ENCODE assay signal across 1 cellular context in the genomic region with DNA sequence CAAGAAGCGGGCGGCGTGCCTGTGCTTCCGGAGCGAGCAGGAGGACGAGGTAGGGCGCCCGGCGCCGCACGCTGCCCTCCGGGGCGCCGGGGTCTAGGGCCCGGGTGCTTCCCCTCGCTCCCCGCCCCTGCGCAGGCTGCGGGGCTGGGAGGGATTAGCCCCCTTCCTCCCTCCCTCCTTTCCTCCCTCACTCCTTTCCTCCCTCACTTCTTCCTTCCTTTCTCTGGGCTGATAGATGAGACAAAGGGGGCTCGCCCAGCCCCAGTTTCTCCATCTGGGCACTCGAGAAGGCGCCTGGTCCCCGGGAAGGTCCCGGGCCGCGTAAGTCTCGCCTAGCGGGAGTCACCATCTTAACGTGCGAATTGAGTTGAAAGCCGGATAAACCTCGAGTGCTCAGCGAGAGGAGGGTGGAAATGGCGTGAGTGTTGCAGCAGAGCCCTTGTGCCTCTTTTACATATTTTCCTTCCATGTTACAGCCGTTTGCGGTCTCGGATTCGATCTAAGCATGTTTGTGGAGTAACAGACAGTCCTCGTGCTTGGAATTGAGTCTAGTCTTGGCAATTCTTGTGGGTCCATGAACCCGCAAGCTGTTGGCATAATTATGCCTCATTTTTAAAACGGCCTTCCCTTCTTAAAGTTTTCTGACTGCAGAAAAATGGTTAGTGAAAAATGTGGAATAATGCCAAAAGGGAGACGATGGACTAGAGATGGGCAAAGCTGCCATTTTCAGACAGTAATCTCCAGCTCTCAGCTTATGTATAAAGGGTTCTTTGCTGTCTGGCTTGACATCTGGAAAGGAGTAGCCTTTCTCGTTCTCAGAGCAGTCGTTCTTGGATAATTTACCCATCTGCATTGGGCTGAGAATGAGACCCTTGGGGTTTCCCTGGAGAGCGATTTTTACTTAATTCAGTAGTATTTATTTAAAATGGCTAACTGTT.
A peak's percentile ranks its signal among the peaks of the same experiment; 100 is the strongest.
TF ChIP-seq lines count a peak whose summit lies in the region.

No MANE protein-coding gene starts in this region.

TF ChIP-seq in GM12878, 131 proteins besides CTCF, POLR2A, EP300 and RAD21 (continued from another document and continues in another):
- TF ChIP-seq ATF2 (IDR thresholded peaks at IDR 0.05; ENCODE audit: low read length) (no peak), POU2F2 (IDR thresholded peaks at IDR 0.05; ENCODE audit: borderline replicate concordance, low read depth, low read length) (no peak), IRF3 (IDR thresholded peaks at IDR 0.05) (no peak), DPF2 (IDR thresholded peaks at IDR 0.05) (0 out of 2 replicates have a peak, but pooled peaks have one; percentile 81), BCL11A (IDR thresholded peaks at IDR 0.05; ENCODE audit: low read depth, low read length) (no peak), ZNF687 (IDR thresholded peaks at IDR 0.05) (no peak), ZNF384 (IDR thresholded peaks at IDR 0.05; ENCODE audit: borderline replicate concordance, low read depth, low read length) (no peak), BMI1 (IDR thresholded peaks at IDR 0.05; ENCODE audit: borderline replicate concordance) (no peak), ZNF274 (IDR thresholded peaks at IDR 0.05; ENCODE audit: insufficient read depth, insufficient read length) (no peak), GATAD2B (conservative IDR thresholded peaks at IDR 0.05; ENCODE audit: low read depth) (peak; percentile 83), HSF1 (IDR thresholded peaks at IDR 0.05; ENCODE audit: low read depth, low read length) (no peak), SIN3A (IDR thresholded peaks at IDR 0.05; ENCODE audit: low read depth, low read length) (peak; percentile 71; the same call in 1 of the 2 replicates), NKRF (conservative IDR thresholded peaks at IDR 0.05) (0 out of 2 replicates have a peak, but pooled peaks have one; percentile 26), IKZF2 (IDR thresholded peaks at IDR 0.05) (peak in 1 of 2 experiments; percentile 18; a peak in 1 of 4 replicates), IKZF1 (conservative IDR thresholded peaks at IDR 0.05) (peak; percentile 69), RUNX3 (IDR thresholded peaks at IDR 0.05; ENCODE audit: low read length) (0 out of 2 replicates have a peak, but pooled peaks have one; percentile 45), FOS (IDR thresholded peaks at IDR 0.05; ENCODE audit: borderline replicate concordance, extremely low read depth, insufficient read length) (no peak), PML (IDR thresholded peaks at IDR 0.05; ENCODE audit: low read length) (peak; percentile 58; the same call in 1 of the 2 replicates), SUPT20H (IDR thresholded peaks at IDR 0.05; ENCODE audit: borderline replicate concordance, control insufficient read depth, low read depth, low read length) (no peak), HDAC2 (IDR thresholded peaks at IDR 0.05) (no peak), NBN (IDR thresholded peaks at IDR 0.05) (peak; percentile 31; the same call in 1 of the 2 replicates), YY1 (IDR thresholded peaks at IDR 0.05; ENCODE audit: low read depth, low read length) (peak; percentile 73; the same call in 1 of the 2 replicates), PAX8 (IDR thresholded peaks at IDR 0.05) (no peak)
- TF ChIP-seq, protein P1, sequence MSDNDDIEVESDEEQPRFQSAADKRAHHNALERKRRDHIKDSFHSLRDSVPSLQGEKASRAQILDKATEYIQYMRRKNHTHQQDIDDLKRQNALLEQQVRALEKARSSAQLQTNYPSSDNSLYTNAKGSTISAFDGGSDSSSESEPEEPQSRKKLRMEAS (IDR thresholded peaks at IDR 0.05; ENCODE audit: low read depth, low read length) = no peak
- TF ChIP-seq, protein P2, sequence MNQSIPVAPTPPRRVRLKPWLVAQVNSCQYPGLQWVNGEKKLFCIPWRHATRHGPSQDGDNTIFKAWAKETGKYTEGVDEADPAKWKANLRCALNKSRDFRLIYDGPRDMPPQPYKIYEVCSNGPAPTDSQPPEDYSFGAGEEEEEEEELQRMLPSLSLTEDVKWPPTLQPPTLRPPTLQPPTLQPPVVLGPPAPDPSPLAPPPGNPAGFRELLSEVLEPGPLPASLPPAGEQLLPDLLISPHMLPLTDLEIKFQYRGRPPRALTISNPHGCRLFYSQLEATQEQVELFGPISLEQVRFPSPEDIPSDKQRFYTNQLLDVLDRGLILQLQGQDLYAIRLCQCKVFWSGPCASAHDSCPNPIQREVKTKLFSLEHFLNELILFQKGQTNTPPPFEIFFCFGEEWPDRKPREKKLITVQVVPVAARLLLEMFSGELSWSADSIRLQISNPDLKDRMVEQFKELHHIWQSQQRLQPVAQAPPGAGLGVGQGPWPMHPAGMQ (IDR thresholded peaks at IDR 0.05; ENCODE audit: borderline replicate concordance) = no peak
- TF ChIP-seq, protein P3, sequence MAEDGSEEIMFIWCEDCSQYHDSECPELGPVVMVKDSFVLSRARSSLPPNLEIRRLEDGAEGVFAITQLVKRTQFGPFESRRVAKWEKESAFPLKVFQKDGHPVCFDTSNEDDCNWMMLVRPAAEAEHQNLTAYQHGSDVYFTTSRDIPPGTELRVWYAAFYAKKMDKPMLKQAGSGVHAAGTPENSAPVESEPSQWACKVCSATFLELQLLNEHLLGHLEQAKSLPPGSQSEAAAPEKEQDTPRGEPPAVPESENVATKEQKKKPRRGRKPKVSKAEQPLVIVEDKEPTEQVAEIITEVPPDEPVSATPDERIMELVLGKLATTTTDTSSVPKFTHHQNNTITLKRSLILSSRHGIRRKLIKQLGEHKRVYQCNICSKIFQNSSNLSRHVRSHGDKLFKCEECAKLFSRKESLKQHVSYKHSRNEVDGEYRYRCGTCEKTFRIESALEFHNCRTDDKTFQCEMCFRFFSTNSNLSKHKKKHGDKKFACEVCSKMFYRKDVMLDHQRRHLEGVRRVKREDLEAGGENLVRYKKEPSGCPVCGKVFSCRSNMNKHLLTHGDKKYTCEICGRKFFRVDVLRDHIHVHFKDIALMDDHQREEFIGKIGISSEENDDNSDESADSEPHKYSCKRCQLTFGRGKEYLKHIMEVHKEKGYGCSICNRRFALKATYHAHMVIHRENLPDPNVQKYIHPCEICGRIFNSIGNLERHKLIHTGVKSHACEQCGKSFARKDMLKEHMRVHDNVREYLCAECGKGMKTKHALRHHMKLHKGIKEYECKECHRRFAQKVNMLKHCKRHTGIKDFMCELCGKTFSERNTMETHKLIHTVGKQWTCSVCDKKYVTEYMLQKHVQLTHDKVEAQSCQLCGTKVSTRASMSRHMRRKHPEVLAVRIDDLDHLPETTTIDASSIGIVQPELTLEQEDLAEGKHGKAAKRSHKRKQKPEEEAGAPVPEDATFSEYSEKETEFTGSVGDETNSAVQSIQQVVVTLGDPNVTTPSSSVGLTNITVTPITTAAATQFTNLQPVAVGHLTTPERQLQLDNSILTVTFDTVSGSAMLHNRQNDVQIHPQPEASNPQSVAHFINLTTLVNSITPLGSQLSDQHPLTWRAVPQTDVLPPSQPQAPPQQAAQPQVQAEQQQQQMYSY (CRISPR knock-in tag; IDR thresholded peaks at IDR 0.05) = no peak
- TF ChIP-seq, protein P4, sequence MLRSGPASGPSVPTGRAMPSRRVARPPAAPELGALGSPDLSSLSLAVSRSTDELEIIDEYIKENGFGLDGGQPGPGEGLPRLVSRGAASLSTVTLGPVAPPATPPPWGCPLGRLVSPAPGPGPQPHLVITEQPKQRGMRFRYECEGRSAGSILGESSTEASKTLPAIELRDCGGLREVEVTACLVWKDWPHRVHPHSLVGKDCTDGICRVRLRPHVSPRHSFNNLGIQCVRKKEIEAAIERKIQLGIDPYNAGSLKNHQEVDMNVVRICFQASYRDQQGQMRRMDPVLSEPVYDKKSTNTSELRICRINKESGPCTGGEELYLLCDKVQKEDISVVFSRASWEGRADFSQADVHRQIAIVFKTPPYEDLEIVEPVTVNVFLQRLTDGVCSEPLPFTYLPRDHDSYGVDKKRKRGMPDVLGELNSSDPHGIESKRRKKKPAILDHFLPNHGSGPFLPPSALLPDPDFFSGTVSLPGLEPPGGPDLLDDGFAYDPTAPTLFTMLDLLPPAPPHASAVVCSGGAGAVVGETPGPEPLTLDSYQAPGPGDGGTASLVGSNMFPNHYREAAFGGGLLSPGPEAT (IDR thresholded peaks at IDR 0.05; ENCODE audit: low read depth) = 0 out of 2 replicates have a peak, but pooled peaks have one; percentile 35
- TF ChIP-seq, protein P5, sequence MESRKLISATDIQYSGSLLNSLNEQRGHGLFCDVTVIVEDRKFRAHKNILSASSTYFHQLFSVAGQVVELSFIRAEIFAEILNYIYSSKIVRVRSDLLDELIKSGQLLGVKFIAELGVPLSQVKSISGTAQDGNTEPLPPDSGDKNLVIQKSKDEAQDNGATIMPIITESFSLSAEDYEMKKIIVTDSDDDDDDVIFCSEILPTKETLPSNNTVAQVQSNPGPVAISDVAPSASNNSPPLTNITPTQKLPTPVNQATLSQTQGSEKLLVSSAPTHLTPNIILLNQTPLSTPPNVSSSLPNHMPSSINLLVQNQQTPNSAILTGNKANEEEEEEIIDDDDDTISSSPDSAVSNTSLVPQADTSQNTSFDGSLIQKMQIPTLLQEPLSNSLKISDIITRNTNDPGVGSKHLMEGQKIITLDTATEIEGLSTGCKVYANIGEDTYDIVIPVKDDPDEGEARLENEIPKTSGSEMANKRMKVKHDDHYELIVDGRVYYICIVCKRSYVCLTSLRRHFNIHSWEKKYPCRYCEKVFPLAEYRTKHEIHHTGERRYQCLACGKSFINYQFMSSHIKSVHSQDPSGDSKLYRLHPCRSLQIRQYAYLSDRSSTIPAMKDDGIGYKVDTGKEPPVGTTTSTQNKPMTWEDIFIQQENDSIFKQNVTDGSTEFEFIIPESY (IDR thresholded peaks at IDR 0.05) = no peak
